ENCODE assay signal across 11 cellular contexts in the genomic region with DNA sequence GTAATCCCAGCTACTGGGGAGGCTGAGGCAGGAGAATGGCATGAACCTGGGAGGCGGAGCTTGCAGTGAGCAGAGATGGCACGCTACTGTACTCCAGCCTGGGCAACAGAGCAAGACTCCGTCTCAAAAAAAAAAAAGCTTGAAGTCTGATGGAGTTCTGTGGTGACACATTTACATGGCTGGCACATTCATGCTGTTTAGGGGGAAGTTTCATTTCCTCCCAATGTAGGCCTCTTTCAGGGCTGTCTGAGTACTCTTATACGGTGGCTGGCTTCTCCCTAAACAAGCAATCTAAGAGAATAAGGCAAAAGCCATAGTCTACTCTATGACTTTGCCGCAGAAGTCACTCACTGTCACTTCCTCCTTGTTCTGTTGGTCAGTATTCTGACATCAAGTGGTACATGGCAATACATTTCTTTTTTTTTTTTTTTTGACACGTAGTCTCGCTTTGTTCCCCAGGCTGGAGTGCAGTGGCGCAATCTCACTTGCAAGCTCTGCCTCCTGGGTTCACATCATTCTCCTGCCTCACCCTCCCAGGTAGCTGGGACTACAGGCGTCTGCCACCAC. TPM values are rescaled to one million over a fixed set of nuclear protein-coding genes. Genes with fewer than 3 reads are reported as not detected.
A peak's percentile ranks its signal among the peaks of the same experiment; 100 is the strongest.
DNase-seq lines count a peak whose midpoint lies in the region; ATAC-seq, FAIRE-seq and TF ChIP-seq lines count a peak whose summit lies in the region.
"Had no signal": no experiment of that assay in that cellular context is flagged by ENCODE, and none has a peak within 500 bp of the region (broad histone marks: within the 10 kb centered on the region; RNA-seq: fewer than 3 reads in every experiment).

No MANE protein-coding gene starts in this region.

- H3K27ac ChIP-seq in neutrophil, result peak overlapping the region; percentile 85
- H3K27ac ChIP-seq in GM23248, result no peak overlapping the region
- no peak overlapping the region for H3K27ac ChIP-seq in kidney (ENCODE audit: low read depth in 2 of 2, low read length in 2 of 2)

- H3K9me3 ChIP-seq in neutrophil, result no peaks in the 10 kb centered on the region
- no peaks in the 10 kb centered on the region for H3K9me3 ChIP-seq in GM23248 (ENCODE audit: low read depth)
- no peaks in the 10 kb centered on the region for H3K9me3 ChIP-seq in kidney (ENCODE audit: control insufficient read depth in 1 of 2, low read length in 2 of 2)

- H3K27me3 Mint-ChIP-seq in activated T-helper 1 cell treated with anti-CD3 and anti-CD28 coated beads, Interleukin-12 subunit alpha, Interleukin-12 subunit beta, Interleukin-2, Interleukin-4 antibody, amounts not matched to agents 30 ng/mL and 10 ng/mL and 1 ng/mL, durations not matched to agents 14 hours and 24 hours and 36 hours (ENCODE audit: insufficient read depth), result no peaks in the 10 kb centered on the region

- intact Hi-C loops in kidney (cut with DNase I), result no loop called here
- intact Hi-C loops in activated T-helper 1 cell treated with anti-CD3 and anti-CD28 coated beads, Interleukin-12 subunit alpha, Interleukin-12 subunit beta, Interleukin-2, Interleukin-4 antibody, amounts not matched to agents 30 ng/mL and 10 ng/mL and 1 ng/mL, durations not matched to agents 14 hours and 24 hours and 36 hours (cut with micrococcal nuclease), result no loop called here

- no peak overlapping the region for H3K4me3 Mint-ChIP-seq in activated T-helper 1 cell treated with anti-CD3 and anti-CD28 coated beads, Interleukin-12 subunit alpha, Interleukin-12 subunit beta, Interleukin-2, Interleukin-4 antibody, amounts not matched to agents 30 ng/mL and 10 ng/mL and 1 ng/mL, durations not matched to agents 14 hours and 24 hours and 36 hours

- DNase-seq in NOMO-1 treated with dmso at 0.1 percent for 144 hours (lab: John Stamatoyannopoulos, UW; ENCODE audit: unreplicated experiment), result peak; percentile 85
- no peak for DNase-seq in GM23248
- no peak for DNase-seq in kidney
- DNase-seq in activated T-helper 1 cell treated with anti-CD3 and anti-CD28 coated beads, Interleukin-12 subunit alpha, Interleukin-12 subunit beta, Interleukin-2, Interleukin-4 antibody, amounts not matched to agents 30 ng/mL and 10 ng/mL and 1 ng/mL, durations not matched to agents 14 hours and 24 hours and 36 hours (ENCODE audit: low spot score), result no peak
- no peak for DNase-seq in COLO668 (lab: John Stamatoyannopoulos, UW; ENCODE audit: unreplicated experiment)
- DNase-seq: NCI-H524, occipital lobe, substantia nigra had no signal

- peaks cover 21 to 22% of the 10 kb centered on the region in 2 experiments for H3K4me1 ChIP-seq in neutrophil (ENCODE audit: control insufficient read depth in 1 of 2, insufficient read depth in 1 of 2, low read depth in 1 of 2, low read length in 1 of 2)
- H3K4me1 ChIP-seq in GM23248 (ENCODE audit: insufficient read depth), result 0 out of 2 replicates have a peak, but pooled peaks cover 8% of the 10 kb centered on the region
- peaks cover 0 to 2% of the 10 kb centered on the region in 2 donors for H3K4me1 ChIP-seq in kidney (ENCODE audit: control insufficient read depth in 1 of 2, insufficient read depth in 1 of 2, low read depth in 1 of 2, low read length in 2 of 2)

- H3K9ac ChIP-seq in GM23248 (no peak overlapping the region), kidney (ENCODE audit: low read length in 2 of 2) (no peak overlapping the region)

- in situ Hi-C loops in GM23248 (cut with MboI), result no loop called here

- H3K27me3 ChIP-seq in neutrophil (no peaks in the 10 kb centered on the region), GM23248 (replicated peaks; ENCODE audit: insufficient read depth) (no peaks in the 10 kb centered on the region)

- no peaks in the 10 kb centered on the region for H4K20me1 ChIP-seq in GM23248 (ENCODE audit: insufficient read depth)

- TF ChIP-seq CTCF in neutrophil (IDR thresholded peaks at IDR 0.05) (no peak), kidney (IDR thresholded peaks at IDR 0.05; ENCODE audit: borderline replicate concordance, extremely low read depth, insufficient read depth) (no peak)

- H3K36me3 ChIP-seq in neutrophil, result peaks cover 40% of the 10 kb centered on the region
- peaks cover 37% of the 10 kb centered on the region for H3K36me3 ChIP-seq in GM23248 (ENCODE audit: low read depth)
- H3K36me3 ChIP-seq in kidney (ENCODE audit: control insufficient read depth in 1 of 2, insufficient read depth in 2 of 2, low read length in 2 of 2), result peaks cover 9 to 27% of the 10 kb centered on the region in 2 donors

- peaks cover 39% of the 10 kb centered on the region for H3K4me1 Mint-ChIP-seq in activated T-helper 1 cell treated with anti-CD3 and anti-CD28 coated beads, Interleukin-12 subunit alpha, Interleukin-12 subunit beta, Interleukin-2, Interleukin-4 antibody, amounts not matched to agents 30 ng/mL and 10 ng/mL and 1 ng/mL, durations not matched to agents 14 hours and 24 hours and 36 hours (ENCODE audit: low read depth)

- H3K4me3 ChIP-seq in neutrophil (ENCODE audit: low read depth in 1 of 2, low read length in 1 of 2) (peak overlapping the region; percentile 4 to 10), GM23248 (no peak overlapping the region), kidney (ENCODE audit: low read length in 2 of 2) (no peak overlapping the region)

- H3K36me3 Mint-ChIP-seq in activated T-helper 1 cell treated with anti-CD3 and anti-CD28 coated beads, Interleukin-12 subunit alpha, Interleukin-12 subunit beta, Interleukin-2, Interleukin-4 antibody, amounts not matched to agents 30 ng/mL and 10 ng/mL and 1 ng/mL, durations not matched to agents 14 hours and 24 hours and 36 hours (ENCODE audit: low read depth), result peaks cover 40% of the 10 kb centered on the region

- H3K79me2 ChIP-seq in GM23248 (ENCODE audit: insufficient read depth), result peaks cover 27% of the 10 kb centered on the region

- WGBS in GM23248 (ENCODE audit: low coverage in 1 of 2, low lambda C conversion rate in 2 of 2, missing lambda C conversion rate in 2 of 2), 2 experiments, result 76 to 88% methylated on average over 5 to 9 of the region's 9 CpGs

- no peaks in the 10 kb centered on the region for H3K9me3 Mint-ChIP-seq in activated T-helper 1 cell treated with anti-CD3 and anti-CD28 coated beads, Interleukin-12 subunit alpha, Interleukin-12 subunit beta, Interleukin-2, Interleukin-4 antibody, amounts not matched to agents 30 ng/mL and 10 ng/mL and 1 ng/mL, durations not matched to agents 14 hours and 24 hours and 36 hours

- no peak overlapping the region for H2AFZ ChIP-seq in GM23248

- no peak overlapping the region for H3K27ac Mint-ChIP-seq in activated T-helper 1 cell treated with anti-CD3 and anti-CD28 coated beads, Interleukin-12 subunit alpha, Interleukin-12 subunit beta, Interleukin-2, Interleukin-4 antibody, amounts not matched to agents 30 ng/mL and 10 ng/mL and 1 ng/mL, durations not matched to agents 14 hours and 24 hours and 36 hours

- H3K4me2 ChIP-seq in GM23248 (ENCODE audit: unreplicated experiment), result no peak overlapping the region

- FAIRE-seq in kidney (lab: Jason Lieb, UNC), result no peak

- no peaks in the 10 kb centered on the region for H3K9me2 ChIP-seq in GM23248 (ENCODE audit: insufficient read depth)

- ATAC-seq in GM18858 (IDR thresholded peaks at IDR 0.05; ENCODE audit: unreplicated experiment) (peak; percentile 67), HG02588 (IDR thresholded peaks at IDR 0.05; ENCODE audit: unreplicated experiment) (peak; percentile 62)

- peaks cover 11% of the 10 kb centered on the region; the same call in 1 of the 2 replicates for H3F3A ChIP-seq in GM23248 (ENCODE audit: insufficient read depth)

RNA-seq across cellular contexts. Expression of gene OIP5, which starts 41.2 kb away (rescaled TPM):
- total RNA-seq in GM23248 (2014; rRNA removed; shearing (Covaris generic)), result 2.3 and 7.3 TPM in 2 replicates
- polyA plus RNA-seq in GM23248 (2016; fragmentation: Nextera tagmentation; extraction: Ambion mirVana) (7.8 and 8.6 TPM in 2 replicates), kidney (ENCODE audit: insufficient read depth, low read depth, low replicate concordance) (not detected)
- 0.94 TPM for total RNA-seq in kidney
- total RNA-seq in activated T-helper 1 cell treated with anti-CD3 and anti-CD28 coated beads, Interleukin-12 subunit alpha, Interleukin-12 subunit beta, Interleukin-2, Interleukin-4 antibody, amounts not matched to agents 30 ng/mL and 10 ng/mL and 1 ng/mL, durations not matched to agents 14 hours and 24 hours and 36 hours, result 15.6 and 17.6 TPM in 2 replicates

RNA-seq across cellular contexts. Expression of gene NUSAP1, which starts 41.5 kb away (rescaled TPM):
- total RNA-seq in GM23248 (2014; rRNA removed; shearing (Covaris generic)), result 33.3 and 77.9 TPM in 2 replicates
- polyA plus RNA-seq in GM23248 (2016; fragmentation: Nextera tagmentation; extraction: Ambion mirVana) (43.1 and 47.1 TPM in 2 replicates), kidney (ENCODE audit: insufficient read depth, low read depth, low replicate concordance) (2.3 TPM)
- 6.7 TPM for total RNA-seq in kidney
- total RNA-seq in activated T-helper 1 cell treated with anti-CD3 and anti-CD28 coated beads, Interleukin-12 subunit alpha, Interleukin-12 subunit beta, Interleukin-2, Interleukin-4 antibody, amounts not matched to agents 30 ng/mL and 10 ng/mL and 1 ng/mL, durations not matched to agents 14 hours and 24 hours and 36 hours, result 112 and 117 TPM in 2 replicates

Comparison
In these comparisons a context has a peak if more than half of its experiments do, and no peak if none do; other contexts are left out.
1. H3K4me3 ChIP-seq: peak in neutrophil (2 of 2); none in GM23248 (single experiment) and kidney (0 of 2).